ENCODE assay signal across 19 cellular contexts in the genomic region with DNA sequence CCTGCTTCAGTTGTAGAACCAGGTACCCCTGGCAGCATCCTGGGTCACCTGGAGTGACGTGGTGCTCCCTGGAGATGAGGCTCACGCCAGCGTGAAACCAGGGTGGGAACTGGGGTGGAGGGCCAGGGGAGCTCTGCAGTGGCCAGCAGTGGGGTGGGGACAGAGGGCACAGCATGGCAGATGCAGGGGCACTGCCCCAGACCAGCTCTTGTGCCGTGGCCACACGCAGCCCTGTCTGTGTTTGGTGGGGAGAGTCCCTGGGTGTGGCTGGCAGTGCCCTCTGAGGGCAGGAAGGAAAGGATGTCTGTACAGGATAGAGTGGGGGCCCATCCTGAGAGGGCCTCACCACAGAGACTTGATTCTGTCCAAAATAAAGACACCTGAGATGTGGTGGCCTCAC. TPM values are rescaled to one million over a fixed set of nuclear protein-coding genes. Genes with fewer than 3 reads are reported as not detected.
"Had no signal": no experiment of that assay in that cellular context is flagged by ENCODE, and none has a peak within 500 bp of the region (broad histone marks: within the 10 kb centered on the region; RNA-seq: fewer than 3 reads in every experiment).

No MANE protein-coding gene starts in this region.

- H3K4me1 Mint-ChIP-seq: nephron had no signal

- ATAC-seq: sciatic nerve; stimulated activated naive CD8-positive, alpha-beta T cell treated with anti-CD3 and anti-CD28 coated beads, Interleukin-15, Interleukin-2, amounts not matched to agents 100 U/mL and 50 U/mL, for 24 hours had no signal

- H3K4me3 ChIP-seq: esophagus squamous epithelium, suprapubic skin, upper lobe of left lung had no signal

- H3K4me3 Mint-ChIP-seq: activated naive CD4-positive, alpha-beta T cell treated with anti-CD3 and anti-CD28 coated beads, Interleukin-2, amount 50 U/mL, for 24 hours; immature natural killer cell; nephron had no signal

- H3K27me3 ChIP-seq: esophagus squamous epithelium, suprapubic skin, upper lobe of left lung had no signal

- H3K27ac Mint-ChIP-seq: nephron had no signal

- H3K27ac ChIP-seq: esophagus squamous epithelium, suprapubic skin, WERI-Rb-1 had no signal

- DNase-seq: activated CD4-positive, alpha-beta T cell treated with anti-CD3 and anti-CD28 coated beads for 4 hours; activated effector memory CD4-positive, alpha-beta T cell treated with Interleukin-2 at 50 U/mL for 16 hours; activated T-cell treated with anti-CD3 and anti-CD28 coated beads, Interleukin-2, amount 50 U/mL, for 1 hour; amygdala; cerebellar nuclear complex; esophagus squamous epithelium; foreskin fibroblast; glutamatergic neuron; immature natural killer cell; stimulated activated CD4-positive, alpha-beta T cell treated with anti-CD3 and anti-CD28 coated beads, Interleukin-12 subunit alpha, Interleukin-12 subunit beta, amount 100 ng/mL, for 4 hours; stimulated activated naive CD8-positive, alpha-beta T cell treated with anti-CD3 and anti-CD28 coated beads, Interleukin-15, Interleukin-2, amounts not matched to agents 100 U/mL and 50 U/mL, for 24 hours; WERI-Rb-1 had no signal

- H3K4me1 ChIP-seq: suprapubic skin had no signal

- H3K27me3 Mint-ChIP-seq: activated naive CD4-positive, alpha-beta T cell treated with anti-CD3 and anti-CD28 coated beads, Interleukin-2, amount 50 U/mL, for 24 hours had no signal

RNA-seq across cellular contexts. Expression of a gene that starts 24.5 kb away (rescaled TPM):
- total RNA-seq: mucosa of gallbladder, omental fat pad, sciatic nerve had no signal
